10 cellular contexts compared by ENCODE assay signal in the genomic region with DNA sequence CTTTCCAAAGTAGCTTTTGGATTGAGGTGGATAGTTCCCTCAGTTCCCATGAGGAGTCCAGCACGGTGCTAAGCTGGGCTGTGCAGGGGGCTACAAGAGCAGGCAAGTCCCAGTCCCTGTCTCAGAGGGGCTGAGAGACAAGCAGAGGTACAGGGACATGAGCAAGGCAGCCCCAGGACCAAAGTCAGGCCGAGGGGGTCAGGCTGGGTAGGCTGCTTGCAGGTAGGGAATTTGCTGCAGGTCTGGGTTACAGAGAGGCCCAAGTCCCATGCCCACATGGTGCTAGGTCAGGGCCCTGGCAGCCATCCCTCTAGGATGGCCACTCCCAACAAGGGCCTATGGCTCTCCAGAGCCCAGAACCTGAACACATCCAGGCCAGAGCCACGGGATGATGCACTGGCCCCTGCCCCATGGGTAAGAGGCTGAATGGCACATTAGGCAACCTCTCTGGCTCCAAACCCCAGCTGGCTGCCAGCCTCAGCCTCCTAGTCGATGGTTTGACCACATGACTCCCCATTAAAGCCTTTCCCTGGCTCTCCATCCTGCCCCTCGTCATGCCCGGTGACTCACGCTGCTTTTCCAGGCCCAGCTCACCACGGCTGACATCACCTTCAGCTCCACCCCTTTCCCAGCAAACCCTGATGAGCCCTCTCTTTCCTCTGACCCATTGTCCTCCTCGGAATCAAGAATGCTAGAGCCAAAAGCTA.
A peak's percentile ranks its signal among the peaks of the same experiment; 100 is the strongest.
DNase-seq lines count a peak whose midpoint lies in the region; ATAC-seq, FAIRE-seq and TF ChIP-seq lines count a peak whose summit lies in the region.
"Had no signal": no experiment of that assay in that cellular context is flagged by ENCODE, and none has a peak within 500 bp of the region (broad histone marks: within the 10 kb centered on the region; RNA-seq: fewer than 3 reads in every experiment).

No MANE protein-coding gene starts in this region.

- TF ChIP-seq EP300 in A549 (IDR thresholded peaks at IDR 0.05) = no peak

- H2AK5ac ChIP-seq in IMR-90 (ENCODE audit: low read depth, low read length) (peak overlapping the region; percentile 90), mesenchymal stem cell (ENCODE audit: low read length, severe bottlenecking) (peak overlapping the region; percentile 12)

- H2BK12ac ChIP-seq in mesenchymal stem cell (ENCODE audit: low read length in 2 of 2) = no peak overlapping the region

- FAIRE-seq in A549 (lab: Jason Lieb, UNC) = peak; percentile 80

- peak overlapping the region; percentile 42; the same call in 1 of the 2 replicates for H3K23ac ChIP-seq in IMR-90 (ENCODE audit: low read depth, low read length)
- H3K23ac ChIP-seq in mesenchymal stem cell (ENCODE audit: low read length in 2 of 2) = no peak overlapping the region

- BruUV-seq in IMR-90 (replicated peaks; lab: Mats Ljungman, UMichigan) = no TSS peak

- peak overlapping the region; percentile 63 for H2BK5ac ChIP-seq in IMR-90 (ENCODE audit: low read depth, low read length, poor library complexity, severe bottlenecking)
- no peak overlapping the region for H2BK5ac ChIP-seq in mesenchymal stem cell (ENCODE audit: low read depth, low read length, poor library complexity, severe bottlenecking)

- DNase-seq in A549 (ENCODE audit: low read depth in 1 of 2, low spot score in 1 of 2) (peak; percentile 90 to 95), IMR-90 (peak; percentile 96), dermis blood vessel endothelial cell (peak; percentile 95), mesenchymal stem cell (peak; percentile 82), OCI-M2 (lab: John Stamatoyannopoulos, UW; ENCODE audit: unreplicated experiment) (no peak), NCI-H1436 (lab: John Stamatoyannopoulos, UW) (no peak)
- no peak for DNase-seq in stimulated activated CD4-positive, alpha-beta T cell treated with anti-CD3 and anti-CD28 coated beads, Interleukin-4, amount 100 ng/mL, for 1 hour
- DNase-seq: NCI-H1105 treated with DMSO at 0.1 percent for 48 hours had no signal

- H3K4ac ChIP-seq in IMR-90 (ENCODE audit: low read depth, low read length) = peak overlapping the region; percentile 81
- no peak overlapping the region for H3K4ac ChIP-seq in mesenchymal stem cell (ENCODE audit: low read depth in 1 of 2, low read length in 2 of 2)

- peaks cover 56% of the 10 kb centered on the region for H3K4me1 ChIP-seq in A549
- peaks cover 9% of the 10 kb centered on the region for H3K4me1 ChIP-seq in IMR-90 (ENCODE audit: control insufficient read depth, insufficient read depth, low read length)
- peaks cover 21% of the 10 kb centered on the region for H3K4me1 ChIP-seq in mesenchymal stem cell (ENCODE audit: control insufficient read depth, insufficient read depth, low read depth, low read length)

- H3K18ac ChIP-seq in IMR-90 (ENCODE audit: low read depth, low read length) (peak overlapping the region; percentile 6; the same call in 1 of the 2 replicates), mesenchymal stem cell (ENCODE audit: low read depth in 1 of 2, low read length in 2 of 2) (peak overlapping the region in 1 of 2 experiments; percentile 2)

- CTCF ChIA-PET in A549 (lab: Yijun Ruan, JAX) (interaction anchor here (0.8 to 11.9 kb wide), 14 partner anchors 10 to 166 kb away, joined by 3 to 202 read pairs (median 5); a partner anchor contains a TSS), IMR-90 (lab: Yijun Ruan, JAX) (interaction anchor here (0.7 kb wide), 1 partner anchor 1257 kb away, joined by 4 read pairs; no protein-coding TSS in a partner anchor)

- H4K8ac ChIP-seq in IMR-90 (ENCODE audit: low read depth in 2 of 2, low read length in 2 of 2) = peak overlapping the region; percentile 5 to 70; a peak in 3 of 4 replicates
- H4K8ac ChIP-seq in mesenchymal stem cell (ENCODE audit: low read length) = peak overlapping the region; percentile 42

- in situ Hi-C loops in IMR-90 (cut with MboI; ENCODE audit: low sequenced_read_pairs) = no loop called here

- H2BK120ac ChIP-seq in IMR-90 (ENCODE audit: low read depth, low read length) (peak overlapping the region; percentile 86), mesenchymal stem cell (ENCODE audit: low read depth, low read length) (no peak overlapping the region)

- H3K27me3 ChIP-seq in IMR-90 (ENCODE audit: control insufficient read depth, insufficient read depth, low read length) (no peaks in the 10 kb centered on the region), mesenchymal stem cell (ENCODE audit: control insufficient read depth in 1 of 2, insufficient read depth in 1 of 2, low read length in 2 of 2) (no peaks in the 10 kb centered on the region)

- no peaks in the 10 kb centered on the region for H4K20me1 ChIP-seq in IMR-90 (ENCODE audit: insufficient read depth, low read length)

- peak overlapping the region; percentile 88 for H2AFZ ChIP-seq in IMR-90 (replicated peaks; ENCODE audit: low read length, poor library complexity)
- H2AFZ ChIP-seq in mesenchymal stem cell (ENCODE audit: low read depth, low read length) = no peak overlapping the region

- peak overlapping the region; percentile 91 for H2AK9ac ChIP-seq in IMR-90 (replicated peaks; ENCODE audit: low read depth, low read length, poor library complexity)

- H3K4me2 ChIP-seq in A549 = peak overlapping the region; percentile 31
- no peak overlapping the region for H3K4me2 ChIP-seq in IMR-90 (ENCODE audit: low read depth, low read length)
- H3K4me2 ChIP-seq in mesenchymal stem cell (ENCODE audit: low read length, poor library complexity, severe bottlenecking) = no peak overlapping the region

- 29% methylated on average over 9 of the region's 9 CpGs for WGBS in A549 (ENCODE audit: missing lambda C conversion rate)
- WGBS in IMR-90 (ENCODE audit: extremely low coverage in 2 of 2, insufficient read length in 1 of 2), 2 experiments = 20% methylated on average over 5 of the region's 9 CpGs; no CpG with 5 or more reads in 1 of the 2 experiments
- WGBS in mesenchymal stem cell = 51% methylated on average over 9 of the region's 9 CpGs

- H3K56ac ChIP-seq in IMR-90 (ENCODE audit: extremely low read depth, insufficient read depth, low read length) = peak overlapping the region; percentile 7

- peaks cover 19% of the 10 kb centered on the region for H3K9me1 ChIP-seq in IMR-90 (ENCODE audit: insufficient read depth, low read length)

- H4K5ac ChIP-seq in IMR-90 (ENCODE audit: low read depth, low read length) = peak overlapping the region; percentile 26; the same call in 1 of the 2 replicates

- H2BK20ac ChIP-seq in IMR-90 (ENCODE audit: low read depth, low read length) = peak overlapping the region; percentile 67

- POLR2A ChIA-PET in A549 (lab: Yijun Ruan, JAX) (interaction anchor here (0.8 to 1.6 kb wide), 3 partner anchors 38 to 83 kb away, joined by 3 to 10 read pairs (median 4); no protein-coding TSS in a partner anchor), IMR-90 (lab: Charles Lee; ENCODE audit: unreplicated experiment) (no interaction called here)

- no peak overlapping the region for H3K4me3 ChIP-seq in A549
- no peak overlapping the region for H3K4me3 ChIP-seq in IMR-90 (ENCODE audit: insufficient read depth, low read depth, low read length)
- no peak overlapping the region for H3K4me3 ChIP-seq in mesenchymal stem cell (ENCODE audit: insufficient read depth in 1 of 2, low read depth in 1 of 2, low read length in 2 of 2)

- TF ChIP-seq CTCF in A549 (IDR thresholded peaks at IDR 0.05) (no peak), IMR-90 (conservative IDR thresholded peaks at IDR 0.05; ENCODE audit: low read depth, low read length) (no peak)

- H3K36me3 ChIP-seq in IMR-90 (ENCODE audit: control insufficient read depth, insufficient read depth, low read length) = no peaks in the 10 kb centered on the region
- no peaks in the 10 kb centered on the region for H3K36me3 ChIP-seq in mesenchymal stem cell (ENCODE audit: control insufficient read depth in 1 of 2, insufficient read depth in 2 of 2, low read depth in 1 of 2, low read length in 2 of 2)

- dilution Hi-C loops in IMR-90 (cut with HindIII; ENCODE audit: low sequenced_read_pairs, unreplicated experiment) = no loop called here

- ATAC-seq in A549 = peak; percentile 90 to 91
- ATAC-seq in IMR-90 (ENCODE audit: low read depth) = peak; percentile 84
- ATAC-seq in HG03571 (IDR thresholded peaks at IDR 0.05; ENCODE audit: unreplicated experiment) = no peak

- intact Hi-C loops in IMR-90 (cut with micrococcal nuclease) = no loop called here

- no peak overlapping the region for H3K9ac ChIP-seq in IMR-90 (ENCODE audit: low read depth, low read length)
- peak overlapping the region; percentile 39 for H3K9ac ChIP-seq in mesenchymal stem cell (ENCODE audit: low read length)

- H2BK15ac ChIP-seq in IMR-90 (ENCODE audit: low read depth, low read length) = peak overlapping the region; percentile 72; the same call in 1 of the 3 replicates
- no peak overlapping the region for H2BK15ac ChIP-seq in mesenchymal stem cell (ENCODE audit: low read depth, poor library complexity, severe bottlenecking)

- H3K27ac ChIP-seq in A549 = peak overlapping the region; percentile 71 to 84
- H3K27ac ChIP-seq in IMR-90 (ENCODE audit: insufficient read depth, low read length) = peak overlapping the region; percentile 35
- H3K27ac ChIP-seq in mesenchymal stem cell (ENCODE audit: low read length, poor library complexity, severe bottlenecking) = no peak overlapping the region
- H3K27ac ChIP-seq: C4-2B had no signal

- TF ChIP-seq POLR2A in A549 (IDR thresholded peaks at IDR 0.05; ENCODE audit: low read length) (no peak), IMR-90 (IDR thresholded peaks at IDR 0.05; ENCODE audit: low read depth, low read length) (no peak)

- H3K79me1 ChIP-seq in IMR-90 (ENCODE audit: low read depth in 1 of 2, low read length in 2 of 2) = no peaks in the 10 kb centered on the region
- H3K79me1 ChIP-seq in mesenchymal stem cell (replicated peaks; ENCODE audit: low read length, poor library complexity, severe bottlenecking) = no peaks in the 10 kb centered on the region

- TF ChIP-seq RAD21 in A549 (conservative IDR thresholded peaks at IDR 0.05 in 1 of 2, IDR thresholded peaks at IDR 0.05 in 1 of 2) (no peak), IMR-90 (IDR thresholded peaks at IDR 0.05; ENCODE audit: low read length) (no peak)

- H4K91ac ChIP-seq in IMR-90 (ENCODE audit: insufficient read depth, low read depth, low read length) (peak overlapping the region; percentile 44), mesenchymal stem cell (ENCODE audit: low read length) (peak overlapping the region; percentile 4)

- H3K9me3 ChIP-seq in A549 (no peaks in the 10 kb centered on the region), IMR-90 (ENCODE audit: control insufficient read depth, insufficient read depth, low read length) (no peaks in the 10 kb centered on the region), mesenchymal stem cell (ENCODE audit: control insufficient read depth, low read length) (no peaks in the 10 kb centered on the region)

- H3K14ac ChIP-seq in IMR-90 (replicated peaks; ENCODE audit: low read depth, low read length) = peak overlapping the region; percentile 12
- peak overlapping the region in 1 of 2 experiments; percentile 32 for H3K14ac ChIP-seq in mesenchymal stem cell (ENCODE audit: low read length in 2 of 2)

Comparison
In these comparisons a context has a peak if more than half of its experiments do, and no peak if none do; other contexts are left out.
1. DNase-seq: peak in A549 (2 of 2), IMR-90 (single experiment), dermis blood vessel endothelial cell (single experiment) and mesenchymal stem cell (single experiment); none in stimulated activated CD4-positive, alpha-beta T cell treated with anti-CD3 and anti-CD28 coated beads, Interleukin-4, amount 100 ng/mL, for 1 hour (single experiment), OCI-M2 (single experiment) and NCI-H1436 (single experiment).